ENCODE assay signal across 9 cellular contexts in the genomic region with DNA sequence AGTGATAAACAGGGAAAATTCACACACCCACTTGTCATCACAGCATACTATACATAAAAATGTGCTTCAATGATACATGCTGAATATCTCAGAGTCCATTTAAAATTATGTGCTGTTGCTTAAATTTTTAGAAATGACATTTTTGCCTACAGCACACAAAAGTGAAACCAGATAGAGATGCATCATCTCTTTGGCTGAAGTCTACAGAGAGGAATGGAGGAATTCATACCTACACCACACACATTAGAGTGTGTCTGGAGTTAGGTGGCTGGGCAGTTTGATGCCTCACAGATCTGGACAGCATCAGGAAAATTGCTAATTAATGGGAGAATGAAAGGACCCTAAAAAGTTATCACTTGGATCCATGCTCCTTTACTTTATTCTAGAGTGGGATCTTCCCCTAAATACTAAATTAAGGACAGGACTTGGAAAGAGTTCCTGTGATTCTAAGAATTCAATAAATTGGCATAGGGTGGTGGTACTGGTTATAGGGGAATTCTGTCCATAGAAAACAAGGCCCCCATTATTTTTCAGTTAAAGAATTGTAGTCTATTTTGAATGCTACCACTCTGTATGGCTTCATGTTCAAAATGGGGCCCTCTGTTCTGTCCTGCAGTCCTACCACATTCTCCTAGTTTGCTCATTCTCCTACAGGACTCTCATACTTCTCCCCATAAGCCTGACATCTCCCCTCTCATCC.
A peak's percentile ranks its signal among the peaks of the same experiment; 100 is the strongest.
DNase-seq lines count a peak whose midpoint lies in the region; ATAC-seq and TF ChIP-seq lines count a peak whose summit lies in the region.
"Had no signal": no experiment of that assay in that cellular context is flagged by ENCODE, and none has a peak within 500 bp of the region (broad histone marks: within the 10 kb centered on the region; RNA-seq: fewer than 3 reads in every experiment).

No MANE protein-coding gene starts in this region.

- no peak for TF ChIP-seq POLR2A in NB4 (IDR thresholded peaks at IDR 0.05; ENCODE audit: extremely low read depth, insufficient read length)

- ATAC-seq in activated CD4-positive, CD25-positive, alpha-beta regulatory T cell treated with anti-CD3 and anti-CD28 coated beads, Interleukin-2, amount 50 U/mL, for 24 hours = peak; percentile 33 to 48
- no peak for ATAC-seq in HG03439 (IDR thresholded peaks at IDR 0.05; ENCODE audit: unreplicated experiment)

- TF ChIP-seq CTCF in NB4 (IDR thresholded peaks at IDR 0.05; ENCODE audit: low read depth, low read length) = no peak

- DNase-seq in activated CD4-positive, CD25-positive, alpha-beta regulatory T cell (lab: John Stamatoyannopoulos, UW) = no peak
- DNase-seq in NB4 (ENCODE audit: low read depth) (no peak), fibroblast of peridontal ligament (ENCODE audit: extremely low read depth) (peak; percentile 28), superior temporal gyrus (ENCODE audit: extremely low spot score) (peak; percentile 33), inferior parietal cortex (ENCODE audit: extremely low spot score) (no peak), NAMALWA (ENCODE audit: low spot score) (no peak)
- DNase-seq: NCI-H82 had no signal

- H3K4me3 ChIP-seq in NB4 (ENCODE audit: low read depth, low read length) = peak overlapping the region; percentile 48

Comparison
In these comparisons a context has a peak if more than half of its experiments do, and no peak if none do; other contexts are left out.
1. DNase-seq: peak in fibroblast of peridontal ligament (single experiment) and superior temporal gyrus (single experiment); none in activated CD4-positive, CD25-positive, alpha-beta regulatory T cell (0 of 4), NB4 (single experiment), inferior parietal cortex (single experiment) and NAMALWA (single experiment).